In genomic region chr12:228846-229200, GRCh38 we compare ENCODE assay signal across 18 cellular contexts. TPM values are rescaled to one million over a fixed set of nuclear protein-coding genes. Genes with fewer than 3 reads are reported as not detected.
DNase-seq lines count a peak whose midpoint lies in the region; ATAC-seq lines count a peak whose summit lies in the region.
"Had no signal": no experiment of that assay in that cellular context is flagged by ENCODE, and none has a peak within 500 bp of the region (broad histone marks: within the 10 kb centered on the region; RNA-seq: fewer than 3 reads in every experiment).

No MANE protein-coding gene starts in this region.

- no peak for ATAC-seq in stimulated activated naive CD8-positive, alpha-beta T cell treated with anti-CD3 and anti-CD28 coated beads, Interleukin-15, amount 100 ng/mL, for 72 hours
- ATAC-seq in left lobe of liver (no peak), sciatic nerve (no peak), HG02642 (IDR thresholded peaks at IDR 0.05; ENCODE audit: poor library complexity, unreplicated experiment) (no peak), HG02885 (IDR thresholded peaks at IDR 0.05; ENCODE audit: poor library complexity, unreplicated experiment) (no peak)
- ATAC-seq in activated naive CD8-positive, alpha-beta T cell treated with anti-CD3 and anti-CD28 coated beads, Interleukin-2, amount 50 U/mL, for 24 hours = no peak

- no peaks in the 10 kb centered on the region for H3K9me3 Mint-ChIP-seq in stimulated activated naive CD8-positive, alpha-beta T cell treated with anti-CD3 and anti-CD28 coated beads, Interleukin-15, Interleukin-2, amounts not matched to agents 100 ng/mL and 50 ng/mL, for 24 hours
- no peaks in the 10 kb centered on the region for H3K9me3 Mint-ChIP-seq in stimulated activated naive CD8-positive, alpha-beta T cell treated with anti-CD3 and anti-CD28 coated beads, Interleukin-15, amount 100 ng/mL, for 72 hours
- H3K9me3 Mint-ChIP-seq in activated naive CD8-positive, alpha-beta T cell treated with anti-CD3 and anti-CD28 coated beads, Interleukin-2, amount 50 U/mL, for 24 hours = no peaks in the 10 kb centered on the region

- H3K36me3 Mint-ChIP-seq in stimulated activated naive CD8-positive, alpha-beta T cell treated with anti-CD3 and anti-CD28 coated beads, Interleukin-15, Interleukin-2, amounts not matched to agents 100 ng/mL and 50 ng/mL, for 24 hours (ENCODE audit: low read depth) = no peaks in the 10 kb centered on the region
- H3K36me3 Mint-ChIP-seq in activated naive CD8-positive, alpha-beta T cell treated with anti-CD3 and anti-CD28 coated beads, Interleukin-2, amount 50 U/mL, for 24 hours (ENCODE audit: low read depth) = no peaks in the 10 kb centered on the region

- H3K27ac Mint-ChIP-seq in stimulated activated naive CD8-positive, alpha-beta T cell treated with anti-CD3 and anti-CD28 coated beads, Interleukin-15, Interleukin-2, amounts not matched to agents 100 ng/mL and 50 ng/mL, for 24 hours = peak overlapping the region; percentile 6
- no peak overlapping the region for H3K27ac Mint-ChIP-seq in stimulated activated naive CD8-positive, alpha-beta T cell treated with anti-CD3 and anti-CD28 coated beads, Interleukin-15, amount 100 ng/mL, for 72 hours
- H3K27ac Mint-ChIP-seq in activated naive CD8-positive, alpha-beta T cell treated with anti-CD3 and anti-CD28 coated beads, Interleukin-2, amount 50 U/mL, for 24 hours = no peak overlapping the region

- H3K4me3 Mint-ChIP-seq in stimulated activated naive CD8-positive, alpha-beta T cell treated with anti-CD3 and anti-CD28 coated beads, Interleukin-15, Interleukin-2, amounts not matched to agents 100 ng/mL and 50 ng/mL, for 24 hours = no peak overlapping the region
- no peak overlapping the region for H3K4me3 Mint-ChIP-seq in stimulated activated naive CD8-positive, alpha-beta T cell treated with anti-CD3 and anti-CD28 coated beads, Interleukin-15, amount 100 ng/mL, for 72 hours
- no peak overlapping the region for H3K4me3 Mint-ChIP-seq in activated naive CD8-positive, alpha-beta T cell treated with anti-CD3 and anti-CD28 coated beads, Interleukin-2, amount 50 U/mL, for 24 hours

- H3K4me1 Mint-ChIP-seq in stimulated activated naive CD8-positive, alpha-beta T cell treated with anti-CD3 and anti-CD28 coated beads, Interleukin-15, Interleukin-2, amounts not matched to agents 100 ng/mL and 50 ng/mL, for 24 hours (ENCODE audit: low read depth) = no peaks in the 10 kb centered on the region
- no peaks in the 10 kb centered on the region for H3K4me1 Mint-ChIP-seq in stimulated activated naive CD8-positive, alpha-beta T cell treated with anti-CD3 and anti-CD28 coated beads, Interleukin-15, amount 100 ng/mL, for 72 hours
- no peaks in the 10 kb centered on the region for H3K4me1 Mint-ChIP-seq in activated naive CD8-positive, alpha-beta T cell treated with anti-CD3 and anti-CD28 coated beads, Interleukin-2, amount 50 U/mL, for 24 hours

- DNase-seq in stimulated activated naive CD8-positive, alpha-beta T cell treated with anti-CD3 and anti-CD28 coated beads, Interleukin-15, amount 100 ng/mL, for 72 hours = no peak
- peak; percentile 24 for DNase-seq in left lobe of liver (ENCODE audit: low spot score)
- peak; percentile 18 for DNase-seq in sciatic nerve (ENCODE audit: low spot score)
- no peak for DNase-seq in activated naive CD8-positive, alpha-beta T cell treated with anti-CD3 and anti-CD28 coated beads, Interleukin-2, amount 50 U/mL, for 24 hours
- no peak for DNase-seq in AML-193 (lab: John Stamatoyannopoulos, UW)
- DNase-seq: DND-41, Karpas-422, MG63, NCI-H1092, NCI-H2081 treated with DMSO at 0.1 percent for 48 hours, NCI-H510A treated with DMSO at 0.1 percent for 48 hours, NCI-H82 had no signal

- no peaks in the 10 kb centered on the region for H3K27me3 Mint-ChIP-seq in stimulated activated naive CD8-positive, alpha-beta T cell treated with anti-CD3 and anti-CD28 coated beads, Interleukin-15, Interleukin-2, amounts not matched to agents 100 ng/mL and 50 ng/mL, for 24 hours
- H3K27me3 Mint-ChIP-seq in stimulated activated naive CD8-positive, alpha-beta T cell treated with anti-CD3 and anti-CD28 coated beads, Interleukin-15, amount 100 ng/mL, for 72 hours = peaks cover 13% of the 10 kb centered on the region
- peaks cover 5% of the 10 kb centered on the region for H3K27me3 Mint-ChIP-seq in activated naive CD8-positive, alpha-beta T cell treated with anti-CD3 and anti-CD28 coated beads, Interleukin-2, amount 50 U/mL, for 24 hours

- intact Hi-C loops in sciatic nerve (cut with DNase I) = no loop called here

RNA-seq across cellular contexts. Expression of gene SLC6A12, which starts 14.9 kb away (rescaled TPM):
- total RNA-seq in left lobe of liver = 72.6 TPM
- 0.40 TPM for total RNA-seq in sciatic nerve
- total RNA-seq: HT-29 had no signal

RNA-seq across cellular contexts. Expression of gene SLC6A13, which starts 33.8 kb away (rescaled TPM):
- 91.6 TPM for total RNA-seq in left lobe of liver
- 0.85 TPM for total RNA-seq in sciatic nerve
- total RNA-seq: A172, H7, HT-29 had no signal

Comparison
In these comparisons a context has a peak if more than half of its experiments do, and no peak if none do; other contexts are left out.
1. DNase-seq: peak in left lobe of liver (single experiment) and sciatic nerve (single experiment); none in stimulated activated naive CD8-positive, alpha-beta T cell treated with anti-CD3 and anti-CD28 coated beads, Interleukin-15, amount 100 ng/mL, for 72 hours (0 of 2), activated naive CD8-positive, alpha-beta T cell treated with anti-CD3 and anti-CD28 coated beads, Interleukin-2, amount 50 U/mL, for 24 hours (single experiment) and AML-193 (0 of 2).
2. RNA of gene SLC6A12, which starts 14.9 kb away (total RNA-seq): 72.6 TPM in left lobe of liver (single experiment); 0.40 TPM in sciatic nerve (single experiment); every median in the first group is over 10 times any median in the second.
3. RNA of gene SLC6A13, which starts 33.8 kb away (total RNA-seq): 91.6 TPM in left lobe of liver (single experiment); 0.85 TPM in sciatic nerve (single experiment); every median in the first group is over 10 times any median in the second.